In the genomic region with DNA sequence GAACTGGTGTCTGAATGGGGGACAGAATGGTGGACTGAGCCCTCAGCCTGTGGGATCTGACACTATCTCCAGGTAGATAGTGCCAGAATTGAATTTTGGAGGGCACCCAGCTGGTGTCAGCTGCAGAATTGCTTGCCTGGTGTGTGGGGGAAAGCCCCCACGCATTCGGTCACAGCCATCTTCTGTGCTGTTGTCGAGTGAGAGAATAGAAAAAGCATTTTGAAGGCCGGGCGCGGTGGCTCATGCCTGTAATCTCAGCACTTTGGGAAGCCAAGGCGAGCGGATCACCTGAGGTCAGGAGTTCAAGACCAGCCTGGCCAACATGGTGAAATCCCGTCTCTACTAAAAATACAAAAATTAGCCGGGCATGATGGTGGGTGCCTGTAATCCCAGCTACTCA, we compare ENCODE assay signal across 11 cellular contexts. TPM values are rescaled to one million over a fixed set of nuclear protein-coding genes. Genes with fewer than 3 reads are reported as not detected.
"Had no signal": no experiment of that assay in that cellular context is flagged by ENCODE, and none has a peak within 500 bp of the region (broad histone marks: within the 10 kb centered on the region; RNA-seq: fewer than 3 reads in every experiment).

No MANE protein-coding gene starts in this region.

RNA-seq across cellular contexts. Expression of a gene that starts 2.8 kb away (rescaled TPM):
- total RNA-seq: dermis blood vessel endothelial cell, endothelial cell of umbilical vein, pulmonary artery endothelial cell, thoracic aorta had no signal
- polyA plus RNA-seq: endothelial cell of umbilical vein had no signal

RNA-seq across cellular contexts. Expression of a gene that starts 3.9 kb away (rescaled TPM):
- total RNA-seq: activated T-cell treated with anti-CD3 and anti-CD28 coated beads, Interleukin-2, amount 50 U/mL, for 4 hours; cardiac muscle cell; dermis blood vessel endothelial cell; endothelial cell of umbilical vein; esophagus muscularis mucosa; gastroesophageal sphincter; heart left ventricle; lung microvascular endothelial cell; pulmonary artery endothelial cell; thoracic aorta; urinary bladder had no signal
- polyA plus RNA-seq: endothelial cell of umbilical vein, heart left ventricle, urinary bladder had no signal
